Comparison of ENCODE assay signal across 20 cellular contexts in genomic region chr15:50813089-50813488, GRCh38.
"Had no signal": no experiment of that assay in that cellular context is flagged by ENCODE, and none has a peak within 500 bp of the region (broad histone marks: within the 10 kb centered on the region; RNA-seq: fewer than 3 reads in every experiment).

No MANE protein-coding gene starts in this region.

- FAIRE-seq: HepG2 had no signal

- H3K9me3 ChIP-seq: SJCRH30 had no signal

- DNase-seq: IMR-90, Kasumi-1, MM.1S, NCI-H1092 treated with DMSO at 0.1 percent for 48 hours, NCI-H1436, NCI-H187, NCI-H2029, NCI-H2081 treated with DMSO at 0.1 percent for 48 hours, NCI-H2171 treated with DMSO at 0.1 percent for 48 hours, NCI-H345, NCI-H524, NCI-H69, NCI-H774, PC-3, SHP77, SJCRH30 had no signal

- H3K27me3 ChIP-seq: SJCRH30 had no signal

- H3K4me3 ChIP-seq: SJCRH30 had no signal

- H3K36me3 ChIP-seq: SJCRH30 had no signal

- H3K9ac ChIP-seq: KMS-11 had no signal

- H3K4me2 ChIP-seq: KMS-11 had no signal

- ATAC-seq: HepG2, Panc1, PC-3 had no signal

- H3K27ac ChIP-seq: KMS-11, RWPE1, SJCRH30 had no signal
